Comparison of ENCODE assay signal across 30 cellular contexts in genomic region chr6:38806833-38807232, GRCh38.
"Had no signal": no experiment of that assay in that cellular context is flagged by ENCODE, and none has a peak within 500 bp of the region (broad histone marks: within the 10 kb centered on the region; RNA-seq: fewer than 3 reads in every experiment).

No MANE protein-coding gene starts in this region.

- ATAC-seq: activated CD4-positive, alpha-beta T cell treated with anti-CD3 and anti-CD28 coated beads for 36 hours; activated CD8-positive, alpha-beta memory T cell treated with anti-CD3 and anti-CD28 coated beads, Interleukin-2, amount 10 ng/mL, durations not matched to agents 7 days and 5 days; activated CD8-positive, alpha-beta T cell treated with anti-CD3 and anti-CD28 coated beads, Interleukin-2, amount 10 ng/mL, durations not matched to agents 7 days and 5 days; activated naive CD8-positive, alpha-beta T cell treated with anti-CD3 and anti-CD28 coated beads, Interleukin-2, amount 50 U/mL, for 24 hours; body of pancreas; foreskin keratinocyte; gastrocnemius medialis; heart right ventricle; T-helper 17 cell had no signal

- H3K4me3 ChIP-seq: adrenal gland, body of pancreas, colonic mucosa, esophagus muscularis mucosa, gastrocnemius medialis, heart right ventricle had no signal

- H3K27me3 ChIP-seq: adrenal gland, body of pancreas, colonic mucosa, foreskin keratinocyte had no signal

- H3K9me3 ChIP-seq: adrenal gland, body of pancreas, colonic mucosa, esophagus muscularis mucosa, gastrocnemius medialis, heart right ventricle had no signal

- DNase-seq: activated CD4-positive, alpha-beta memory T cell treated with anti-CD3 and anti-CD28 coated beads for 36 hours; activated CD4-positive, alpha-beta T cell treated with anti-CD3 and anti-CD28 coated beads for 36 hours; activated CD4-positive, alpha-beta T cell treated with anti-CD3 and anti-CD28 coated beads, Interleukin-2, amount 10 ng/mL, durations not matched to agents 24 days and 14 days; activated CD4-positive, CD25-positive, alpha-beta regulatory T cell; activated CD4-positive, CD25-positive, alpha-beta regulatory T cell treated with anti-CD3 and anti-CD28 coated beads, Interleukin-2, amount 50 U/mL, for 72 hours; activated CD8-positive, alpha-beta memory T cell treated with anti-CD3 and anti-CD28 coated beads, Interleukin-2, amount 10 ng/mL, durations not matched to agents 7 days and 5 days; activated CD8-positive, alpha-beta memory T cell treated with anti-CD3 and anti-CD28 coated beads, Interleukin-2, amount 50 U/mL, for 4 hours; activated CD8-positive, alpha-beta T cell treated with anti-CD3 and anti-CD28 coated beads, Interleukin-2, amount 10 ng/mL, durations not matched to agents 7 days and 5 days; activated effector memory CD4-positive, alpha-beta T cell treated with anti-CD3 and anti-CD28 coated beads, Interleukin-2, amount 50 U/mL, for 16 hours; activated naive CD4-positive, alpha-beta T cell treated with anti-CD3 and anti-CD28 coated beads for 36 hours; activated naive CD8-positive, alpha-beta T cell treated with anti-CD3 and anti-CD28 coated beads for 36 hours; activated naive CD8-positive, alpha-beta T cell treated with anti-CD3 and anti-CD28 coated beads, Interleukin-2, amount 50 U/mL, for 24 hours; activated T-cell treated with anti-CD3 and anti-CD28 coated beads, Interleukin-2, amount 50 U/mL, for 1 hour; activated T-cell treated with anti-CD3 and anti-CD28 coated beads, Interleukin-2, amount 50 U/mL, for 48 hours; adrenal gland; amygdala; aorta; body of pancreas; caudate nucleus; colonic mucosa; effector CD8-positive, alpha-beta T cell; endodermal cell; erythroblast; foreskin keratinocyte; gastrocnemius medialis; heart right ventricle; T-helper 1 cell; T-helper 17 cell; T1000 had no signal

- H3K27ac ChIP-seq: adrenal gland, body of pancreas, colonic mucosa, esophagus muscularis mucosa, foreskin keratinocyte, gastrocnemius medialis, heart right ventricle had no signal

- H3K4me1 ChIP-seq: adrenal gland, body of pancreas, colonic mucosa, esophagus muscularis mucosa, foreskin keratinocyte, gastrocnemius medialis, heart right ventricle had no signal

- H3K36me3 ChIP-seq: adrenal gland, colonic mucosa, esophagus muscularis mucosa, gastrocnemius medialis, heart right ventricle had no signal
